ENCODE assay signal across 17 cellular contexts in genomic region chr5:160357861-160358411, GRCh38. TPM values are rescaled to one million over a fixed set of nuclear protein-coding genes. Genes with fewer than 3 reads are reported as not detected.
A peak's percentile ranks its signal among the peaks of the same experiment; 100 is the strongest.
DNase-seq lines count a peak whose midpoint lies in the region; ATAC-seq, FAIRE-seq and TF ChIP-seq lines count a peak whose summit lies in the region.
"Had no signal": no experiment of that assay in that cellular context is flagged by ENCODE, and none has a peak within 500 bp of the region (broad histone marks: within the 10 kb centered on the region; RNA-seq: fewer than 3 reads in every experiment).

No MANE protein-coding gene starts in this region.

- POLR2A ChIA-PET in HepG2 (lab: Yijun Ruan, JAX), result no interaction called here

- no peaks in the 10 kb centered on the region for H3K79me2 ChIP-seq in HepG2 (ENCODE audit: insufficient read depth, low read length)

- TF ChIP-seq RAD21 in HepG2 (CRISPR knock-in tag; IDR thresholded peaks at IDR 0.05), result no peak

- no peak for TF ChIP-seq CTCF in HepG2 (CRISPR knock-in tag; IDR thresholded peaks at IDR 0.05)
- no peak for TF ChIP-seq CTCF in gastrocnemius medialis (IDR thresholded peaks at IDR 0.05 in 4 of 5, conservative IDR thresholded peaks at IDR 0.05 in 1 of 5)

- in situ Hi-C loops in HepG2 (cut with HindIII; ENCODE audit: extremely low pct_ligation_motif_present, low pct_unique_long_range_greater_than_20kb), result no loop called here
- in situ Hi-C loops in gastrocnemius medialis (cut with MboI; ENCODE audit: low sequenced_read_pairs in 4 of 4), result no loop called here

- intact Hi-C loops in HepG2 (cut with micrococcal nuclease; ENCODE audit: unreplicated experiment) (no loop called here), gastrocnemius medialis (cut with DNase I; ENCODE audit: low total_unique reads) (no loop called here)

- 34% methylated on average over 7 of the region's 7 CpGs for WGBS in HepG2 (ENCODE audit: low lambda C conversion rate)

- H3K4me3 ChIP-seq in HepG2 (replicated peaks in 1 of 3; ENCODE audit: insufficient read depth in 1 of 3, low read depth in 2 of 3, low read length in 3 of 3), result no peak overlapping the region
- H3K4me3 ChIP-seq in gastrocnemius medialis, result peak overlapping the region in 2 of 4 donors; percentile 7 to 45

- H4K20me1 ChIP-seq in HepG2 (ENCODE audit: insufficient read depth, low read length), result no peaks in the 10 kb centered on the region

- peak overlapping the region; percentile 54 for H2AFZ ChIP-seq in HepG2 (ENCODE audit: low read length)

- H3K36me3 ChIP-seq in HepG2 (replicated peaks in 1 of 2; ENCODE audit: control insufficient read depth in 1 of 2, insufficient read depth in 2 of 2, low read length in 2 of 2) (no peaks in the 10 kb centered on the region), gastrocnemius medialis (no peaks in the 10 kb centered on the region)

- peak; percentile 27 for DNase-seq in DMS 273 treated with DMSO at 0.1 percent for 48 hours (lab: John Stamatoyannopoulos, UW)
- no peak for DNase-seq in HepG2 (ENCODE audit: low spot score)
- DNase-seq in gastrocnemius medialis, result peak in 1 of 2 donors; percentile 31
- DNase-seq in activated CD4-positive, alpha-beta T cell treated with anti-CD3 and anti-CD28 coated beads, Interleukin-2, amount 50 U/mL, for 48 hours, result no peak
- DNase-seq in NOMO-1 (lab: John Stamatoyannopoulos, UW; ENCODE audit: unreplicated experiment in 2 of 2), result no peak
- no peak for DNase-seq in stimulated activated CD4-positive, alpha-beta T cell treated with anti-CD3 and anti-CD28 coated beads, Interleukin-4, amount 100 ng/mL, for 1 hour
- DNase-seq: activated CD4-positive, alpha-beta T cell treated with anti-CD3 and anti-CD28 coated beads, Interleukin-2, amount 50 U/mL, for 4 hours; DMS53; immature natural killer cell; MM.1S; NCI-H2171 treated with DMSO at 0.1 percent for 48 hours; stimulated activated CD8-positive, alpha-beta memory T cell treated with anti-CD3 and anti-CD28 coated beads, Interleukin-4, amount 100 ng/mL, for 48 hours; T-helper 2 cell had no signal

- no peak for TF ChIP-seq POLR2A in HepG2 (IDR thresholded peaks at IDR 0.05; ENCODE audit: insufficient read depth in 1 of 2, low read depth in 2 of 2, low read length in 2 of 2)
- no peak for TF ChIP-seq POLR2A in gastrocnemius medialis (IDR thresholded peaks at IDR 0.05)

- TF ChIP-seq EP300 in HepG2 (IDR thresholded peaks at IDR 0.05; ENCODE audit: low read depth in 2 of 2, low read length in 2 of 2) (no peak), HepG2 (CRISPR knock-in tag; IDR thresholded peaks at IDR 0.05; ENCODE audit: borderline replicate concordance) (no peak)

- H3K4me1 ChIP-seq in HepG2 (ENCODE audit: insufficient read depth, low read length) (no peaks in the 10 kb centered on the region), gastrocnemius medialis (peaks cover 33 to 38% of the 10 kb centered on the region in 2 donors)

- H3K27ac ChIP-seq in cingulate gyrus (ENCODE audit: low read depth, low read length) (peak overlapping the region; percentile 1), HepG2 (ENCODE audit: extremely low read length, insufficient read depth, low read length) (no peak overlapping the region), gastrocnemius medialis (peak overlapping the region; percentile 37 to 76 (median 59))

- no peak overlapping the region; the same call in 1 of the 2 replicates for H3K4me2 ChIP-seq in HepG2 (ENCODE audit: low read depth, low read length)

- no TSS peak for BruUV-seq in HepG2 (replicated peaks; lab: Mats Ljungman, UMichigan)

- CTCF ChIA-PET in HepG2 (lab: Yijun Ruan, JAX; ENCODE audit: low intra/inter-chr PET ratio, low total read pairs), result no interaction called here

- no peaks in the 10 kb centered on the region; a peak in 3 of 5 replicates for H3K27me3 ChIP-seq in HepG2 (ENCODE audit: control insufficient read depth in 1 of 2, insufficient read depth in 2 of 2, low read length in 2 of 2)
- H3K27me3 ChIP-seq in gastrocnemius medialis, result no peaks in the 10 kb centered on the region

- H3K9me3 ChIP-seq in HepG2 (ENCODE audit: low read length), result no peaks in the 10 kb centered on the region
- H3K9me3 ChIP-seq in gastrocnemius medialis, result no peaks in the 10 kb centered on the region

- FAIRE-seq in HepG2 (lab: Jason Lieb, UNC), result no peak

- H3K9ac ChIP-seq in HepG2 (ENCODE audit: insufficient read depth, low read depth, low read length), result no peak overlapping the region

- ATAC-seq in HepG2, result no peak; the same call in 2 of the 3 replicates
- no peak for ATAC-seq in gastrocnemius medialis
- no peak for ATAC-seq in HG03442 (IDR thresholded peaks at IDR 0.05; ENCODE audit: unreplicated experiment)
- ATAC-seq: natural killer cell treated with Interleukin-12 subunit alpha and Interleukin-12 subunit beta and Interleukin-15 and Interleukin-18, amount 100 ng/mL, for 72 hours had no signal

RNA-seq across cellular contexts. Expression of gene C1QTNF2, which starts 12.5 kb away (rescaled TPM):
- total RNA-seq in HepG2 (2016; rRNA removed; fragmentation: Illumina TruSeq; extraction: Trizol) (not detected in 2 replicates), gastrocnemius medialis (under 1 TPM in 2 of 4 donors, not detected in 2; 0.09 to 0.65 TPM)
- not detected in 2 replicates for total RNA-seq in HepG2 (2016; cell fraction: cytosol; rRNA removed; fragmentation: Illumina TruSeq; extraction: Trizol; ENCODE audit: low read depth)
- total RNA-seq in HepG2 (2016; cell fraction: insoluble cytoplasmic fraction; rRNA removed; fragmentation: Illumina TruSeq; extraction: Trizol), result not detected in 2 replicates
- not detected in 2 replicates for total RNA-seq in HepG2 (2016; cell fraction: membrane; rRNA removed; fragmentation: Illumina TruSeq; extraction: Trizol)
- not detected in 2 replicates for total RNA-seq in HepG2 (2016; cell fraction: nucleus; rRNA removed; fragmentation: Illumina TruSeq; extraction: Trizol)
- not detected in 2 replicates for polyA plus RNA-seq in HepG2 (2011; rRNA removed)
- polyA plus RNA-seq in HepG2 (2011; cell fraction: cytosol; rRNA removed), result not detected in 2 replicates
- polyA plus RNA-seq in HepG2 (2011; cell fraction: nucleus; rRNA removed), result not detected in 2 replicates
- not detected in 2 replicates for polyA plus RNA-seq in HepG2 (2012)
- not detected in 2 replicates for polyA plus RNA-seq in HepG2 (2016; cell fraction: cytosol; fragmentation: Illumina TruSeq; extraction: Trizol; ENCODE audit: low read depth)
- polyA plus RNA-seq in HepG2 (2016; cell fraction: insoluble cytoplasmic fraction; fragmentation: Illumina TruSeq; extraction: Trizol; ENCODE audit: low read depth), result not detected in 2 replicates
- polyA plus RNA-seq in HepG2 (2016; cell fraction: membrane; fragmentation: Illumina TruSeq; extraction: Trizol; ENCODE audit: low read depth), result not detected in 2 replicates
- not detected in 2 replicates for polyA plus RNA-seq in HepG2 (2016; cell fraction: nucleus; fragmentation: Illumina TruSeq; extraction: Trizol; ENCODE audit: insufficient read depth, low read depth)
- not detected in 2 replicates for polyA minus RNA-seq in HepG2 (2011; rRNA and poly(A)+ RNA removed; ENCODE audit: low replicate concordance)
- not detected in 2 replicates for polyA minus RNA-seq in HepG2 (2011; cell fraction: cytosol; rRNA and poly(A)+ RNA removed)
- polyA minus RNA-seq in HepG2 (2011; cell fraction: nucleus; rRNA and poly(A)+ RNA removed), result not detected in 2 replicates
- total RNA-seq: activated T-helper 2 cell treated with anti-CD3 and anti-CD28 coated beads, Interferon-gamma antibody, Interleukin-2, Interleukin-4, amounts not matched to agents 10 μg/mL and 5 μg/mL and 100 μg/mL, durations not matched to agents 14 hours and 24 hours and 36 hours; natural killer cell treated with Interleukin-12 subunit alpha and Interleukin-12 subunit beta and Interleukin-15 and Interleukin-18, amount 100 ng/mL, for 72 hours had no signal
- polyA plus RNA-seq: immature natural killer cell had no signal

RNA-seq across cellular contexts. Expression of gene FAM200C, which starts 41.9 kb away (rescaled TPM):
- total RNA-seq in HepG2 (2016; rRNA removed; fragmentation: Illumina TruSeq; extraction: Trizol), result 4.7 and 6.4 TPM in 2 replicates
- total RNA-seq in HepG2 (2016; cell fraction: cytosol; rRNA removed; fragmentation: Illumina TruSeq; extraction: Trizol; ENCODE audit: low read depth), result 1.4 and 1.5 TPM in 2 replicates
- total RNA-seq in HepG2 (2016; cell fraction: insoluble cytoplasmic fraction; rRNA removed; fragmentation: Illumina TruSeq; extraction: Trizol), result 4.8 and 6.4 TPM in 2 replicates
- 2.7 and 2.8 TPM in 2 replicates for total RNA-seq in HepG2 (2016; cell fraction: membrane; rRNA removed; fragmentation: Illumina TruSeq; extraction: Trizol)
- total RNA-seq in HepG2 (2016; cell fraction: nucleus; rRNA removed; fragmentation: Illumina TruSeq; extraction: Trizol), result 4.6 and 5.8 TPM in 2 replicates
- polyA plus RNA-seq in HepG2 (2011; rRNA removed), result 2.7 and 3.2 TPM in 2 replicates
- polyA plus RNA-seq in HepG2 (2011; cell fraction: cytosol; rRNA removed), result 1.2 and 1.5 TPM in 2 replicates
- 2.3 and 3.1 TPM in 2 replicates for polyA plus RNA-seq in HepG2 (2011; cell fraction: nucleus; rRNA removed)
- 2.5 and 3.8 TPM in 2 replicates for polyA plus RNA-seq in HepG2 (2012)
- 0.40 and 0.49 TPM in 2 replicates for polyA plus RNA-seq in HepG2 (2016; cell fraction: cytosol; fragmentation: Illumina TruSeq; extraction: Trizol; ENCODE audit: low read depth)
- polyA plus RNA-seq in HepG2 (2016; cell fraction: insoluble cytoplasmic fraction; fragmentation: Illumina TruSeq; extraction: Trizol; ENCODE audit: low read depth), result 3.9 and 4.4 TPM in 2 replicates
- polyA plus RNA-seq in HepG2 (2016; cell fraction: membrane; fragmentation: Illumina TruSeq; extraction: Trizol; ENCODE audit: low read depth), result 0.83 and 1.1 TPM in 2 replicates
- 6.4 and 6.6 TPM in 2 replicates for polyA plus RNA-seq in HepG2 (2016; cell fraction: nucleus; fragmentation: Illumina TruSeq; extraction: Trizol; ENCODE audit: insufficient read depth, low read depth)
- polyA minus RNA-seq in HepG2 (2011; rRNA and poly(A)+ RNA removed; ENCODE audit: low replicate concordance), result 2.0 and 3.0 TPM in 2 replicates
- polyA minus RNA-seq in HepG2 (2011; cell fraction: cytosol; rRNA and poly(A)+ RNA removed), result 1.9 and 2.4 TPM in 2 replicates
- 8.4 and 11.1 TPM in 2 replicates for polyA minus RNA-seq in HepG2 (2011; cell fraction: nucleus; rRNA and poly(A)+ RNA removed)
- total RNA-seq in gastrocnemius medialis, result 1 to 10 TPM in 1 of 4 donors, under 1 TPM in 3; 0.51 to 1.1 (median 0.86) TPM

RNA-seq across cellular contexts. Expression of gene CCNJL, which starts 45.6 kb away (rescaled TPM):
- total RNA-seq in HepG2 (2016; rRNA removed; fragmentation: Illumina TruSeq; extraction: Trizol), result 1.1 and 1.6 TPM in 2 replicates
- total RNA-seq in HepG2 (2016; cell fraction: cytosol; rRNA removed; fragmentation: Illumina TruSeq; extraction: Trizol; ENCODE audit: low read depth), result 0.44 and 0.51 TPM in 2 replicates
- total RNA-seq in HepG2 (2016; cell fraction: insoluble cytoplasmic fraction; rRNA removed; fragmentation: Illumina TruSeq; extraction: Trizol), result 1.0 and 1.5 TPM in 2 replicates
- total RNA-seq in HepG2 (2016; cell fraction: membrane; rRNA removed; fragmentation: Illumina TruSeq; extraction: Trizol), result 1.6 and 1.8 TPM in 2 replicates
- 1.2 and 1.3 TPM in 2 replicates for total RNA-seq in HepG2 (2016; cell fraction: nucleus; rRNA removed; fragmentation: Illumina TruSeq; extraction: Trizol)
- 4.2 and 4.4 TPM in 2 replicates for polyA plus RNA-seq in HepG2 (2011; rRNA removed)
- 1.7 and 2.8 TPM in 2 replicates for polyA plus RNA-seq in HepG2 (2011; cell fraction: cytosol; rRNA removed)
- polyA plus RNA-seq in HepG2 (2011; cell fraction: nucleus; rRNA removed), result 3.2 and 3.9 TPM in 2 replicates
- 2.1 and 3.0 TPM in 2 replicates for polyA plus RNA-seq in HepG2 (2012)
- polyA plus RNA-seq in HepG2 (2016; cell fraction: cytosol; fragmentation: Illumina TruSeq; extraction: Trizol; ENCODE audit: low read depth), result 0.73 and 1.4 TPM in 2 replicates
- 2.2 and 2.7 TPM in 2 replicates for polyA plus RNA-seq in HepG2 (2016; cell fraction: insoluble cytoplasmic fraction; fragmentation: Illumina TruSeq; extraction: Trizol; ENCODE audit: low read depth)
- polyA plus RNA-seq in HepG2 (2016; cell fraction: membrane; fragmentation: Illumina TruSeq; extraction: Trizol; ENCODE audit: low read depth), result 1.9 and 2.3 TPM in 2 replicates
- polyA plus RNA-seq in HepG2 (2016; cell fraction: nucleus; fragmentation: Illumina TruSeq; extraction: Trizol; ENCODE audit: insufficient read depth, low read depth), result 2.6 and 2.7 TPM in 2 replicates
- 2.0 and 10.0 TPM in 2 replicates for polyA minus RNA-seq in HepG2 (2011; rRNA and poly(A)+ RNA removed; ENCODE audit: low replicate concordance)
- polyA minus RNA-seq in HepG2 (2011; cell fraction: cytosol; rRNA and poly(A)+ RNA removed), result 1.9 and 2.3 TPM in 2 replicates
- 4.7 and 5.5 TPM in 2 replicates for polyA minus RNA-seq in HepG2 (2011; cell fraction: nucleus; rRNA and poly(A)+ RNA removed)
- under 1 TPM in 2 of 4 donors, not detected in 2; 0.15 to 0.18 TPM for total RNA-seq in gastrocnemius medialis
- total RNA-seq: activated T-helper 2 cell treated with anti-CD3 and anti-CD28 coated beads, Interferon-gamma antibody, Interleukin-2, Interleukin-4, amounts not matched to agents 10 μg/mL and 5 μg/mL and 100 μg/mL, durations not matched to agents 14 hours and 24 hours and 36 hours had no signal
